Comparison of ENCODE assay signal across 27 cellular contexts in genomic region chr20:58171796-58172425, GRCh38. TPM values are rescaled to one million over a fixed set of nuclear protein-coding genes. Genes with fewer than 3 reads are reported as not detected.
"Had no signal": no experiment of that assay in that cellular context is flagged by ENCODE, and none has a peak within 500 bp of the region (broad histone marks: within the 10 kb centered on the region; RNA-seq: fewer than 3 reads in every experiment).

No MANE protein-coding gene starts in this region.

- H3K36me3 ChIP-seq: breast epithelium, esophagus squamous epithelium, gastroesophageal sphincter, heart left ventricle, neutrophil, ovary, prostate gland, right atrium auricular region, tibial artery had no signal

- H3K4me3 ChIP-seq: breast epithelium, coronary artery, esophagus squamous epithelium, gastroesophageal sphincter, heart left ventricle, ovary, prostate gland, right atrium auricular region, tibial artery had no signal

- H3K9me3 ChIP-seq: breast epithelium, esophagus squamous epithelium, gastroesophageal sphincter, heart left ventricle, neutrophil, ovary, prostate gland, right atrium auricular region, tibial artery had no signal

- H3K4me1 ChIP-seq: breast epithelium, prostate gland had no signal

- FAIRE-seq: keratinocyte had no signal

- ATAC-seq: activated CD8-positive, alpha-beta memory T cell treated with anti-CD3 and anti-CD28 coated beads, Interleukin-2, amount 10 ng/mL, durations not matched to agents 7 days and 5 days; gastroesophageal sphincter; heart left ventricle; left lobe of liver had no signal

- H3K27me3 ChIP-seq: breast epithelium, esophagus squamous epithelium, gastroesophageal sphincter, ovary, right atrium auricular region, tibial artery had no signal

- DNase-seq: activated CD4-positive, alpha-beta memory T cell treated with anti-CD3 and anti-CD28 coated beads for 36 hours; activated CD4-positive, alpha-beta T cell treated with anti-CD3 and anti-CD28 coated beads for 1 hour; activated CD8-positive, alpha-beta memory T cell treated with anti-CD3 and anti-CD28 coated beads, Interleukin-2, amount 10 ng/mL, durations not matched to agents 7 days and 5 days; activated gamma-delta T cell; activated T-cell treated with anti-CD3 and anti-CD28 coated beads for 4 hours; cerebellar nuclear complex; endodermal cell; esophagus squamous epithelium; heart left ventricle; naive thymus-derived CD8-positive, alpha-beta T cell; stimulated activated CD4-positive, alpha-beta T cell treated with anti-CD3 and anti-CD28 coated beads, Interleukin-4, amount 100 ng/mL, for 24 hours; T-helper 1 cell; T-helper 9 cell; tibial artery had no signal

- H3K27ac ChIP-seq: breast epithelium, coronary artery, esophagus squamous epithelium, gastroesophageal sphincter, heart left ventricle, neutrophil, ovary, prostate gland, right atrium auricular region, tibial artery had no signal

RNA-seq across cellular contexts. Expression of gene ANKRD60, which starts 56.5 kb away (rescaled TPM):
- total RNA-seq: activated CD4-positive, alpha-beta memory T cell treated with anti-CD3 and anti-CD28 coated beads for 36 hours; activated CD8-positive, alpha-beta memory T cell treated with anti-CD3 and anti-CD28 coated beads, Interleukin-2, amount 10 ng/mL, durations not matched to agents 7 days and 5 days; activated naive CD4-positive, alpha-beta T cell treated with anti-CD3 and anti-CD28 coated beads, Interleukin-2, amount 50 U/mL, for 72 hours; breast epithelium; endodermal cell; esophagus squamous epithelium; gastroesophageal sphincter; heart left ventricle; left lobe of liver; lung microvascular endothelial cell; mesothelial cell of epicardium; naive thymus-derived CD8-positive, alpha-beta T cell; ovary; right atrium auricular region; ureter had no signal
- polyA plus RNA-seq: heart left ventricle; keratinocyte; naive thymus-derived CD8-positive, alpha-beta T cell; ovary had no signal
